In genomic region chr11:76830639-76831312, GRCh38 we compare ENCODE assay signal across 16 cellular contexts. TPM values are rescaled to one million over a fixed set of nuclear protein-coding genes. Genes with fewer than 3 reads are reported as not detected.
A peak's percentile ranks its signal among the peaks of the same experiment; 100 is the strongest.
DNase-seq lines count a peak whose midpoint lies in the region; ATAC-seq and TF ChIP-seq lines count a peak whose summit lies in the region.
"Had no signal": no experiment of that assay in that cellular context is flagged by ENCODE, and none has a peak within 500 bp of the region (broad histone marks: within the 10 kb centered on the region; RNA-seq: fewer than 3 reads in every experiment).

No MANE protein-coding gene starts in this region.

- no peaks in the 10 kb centered on the region; the same call in 1 of the 2 replicates for H3K9me3 ChIP-seq in MG63
- H3K9me3 ChIP-seq: neutrophil, vagina had no signal

- no peaks in the 10 kb centered on the region for H3K27me3 ChIP-seq in MG63
- H3K27me3 ChIP-seq: BLaER1 treated with 17β-estradiol and CSF1 and Interleukin-3, amounts not matched to agents 10 nM and 100 nM; neutrophil; vagina had no signal

- H3K9me3 Mint-ChIP-seq in activated T-cell treated with anti-CD3 and anti-CD28 coated beads, Interleukin-2, amount 50 U/mL, for 24 hours = no peaks in the 10 kb centered on the region

- DNase-seq in AG20443 (ENCODE audit: low spot score) (peak; percentile 47), MG63 (peak; percentile 76), astrocyte of the cerebellum (ENCODE audit: low read depth) (peak; percentile 65), foreskin fibroblast (peak; percentile 71 to 90), iPS-NIHi11 (ENCODE audit: low spot score) (no peak)
- no peak for DNase-seq in activated T-cell treated with anti-CD3 and anti-CD28 coated beads, Interleukin-2, amount 50 U/mL, for 24 hours
- DNase-seq: activated T-cell treated with anti-CD3 and anti-CD28 coated beads for 4 hours; central memory CD4-positive, alpha-beta T cell; NCI-H2227 treated with DMSO at 0.1 percent for 48 hours; SHP77 treated with DMSO at 0.1 percent for 48 hours; stimulated activated CD4-positive, alpha-beta T cell treated with anti-CD3 and anti-CD28 coated beads, Interleukin-15, amount 100 ng/mL, for 24 hours had no signal

- ATAC-seq in GM19467 (IDR thresholded peaks at IDR 0.05; ENCODE audit: unreplicated experiment) (no peak), HG02852 (IDR thresholded peaks at IDR 0.05; ENCODE audit: unreplicated experiment) (no peak)

- no peaks in the 10 kb centered on the region for H3K4me1 Mint-ChIP-seq in activated T-cell treated with anti-CD3 and anti-CD28 coated beads, Interleukin-2, amount 50 U/mL, for 24 hours (ENCODE audit: low read depth)

- in situ Hi-C loops in astrocyte of the cerebellum (cut with HindIII; ENCODE audit: low sequenced_read_pairs) = no loop called here

- TF ChIP-seq CTCF in astrocyte of the cerebellum (IDR thresholded peaks at IDR 0.05; ENCODE audit: low read depth, low read length, missing control alignments) = no peak
- TF ChIP-seq CTCF in foreskin fibroblast (IDR thresholded peaks at IDR 0.05; ENCODE audit: low read depth, low read length) = no peak

- H3K4me3 Mint-ChIP-seq in activated T-cell treated with anti-CD3 and anti-CD28 coated beads, Interleukin-2, amount 50 U/mL, for 24 hours = no peak overlapping the region

- H3K4me3 ChIP-seq in MG63 (no peak overlapping the region), astrocyte of the cerebellum (ENCODE audit: low read depth, low read length) (no peak overlapping the region), foreskin fibroblast (ENCODE audit: low read depth in 1 of 2, low read length in 2 of 2) (no peak overlapping the region)
- H3K4me3 ChIP-seq: BLaER1 treated with 17β-estradiol and CSF1 and Interleukin-3, amounts not matched to agents 10 nM and 100 nM; vagina had no signal

- peaks cover 5% of the 10 kb centered on the region for H3K27me3 Mint-ChIP-seq in activated T-cell treated with anti-CD3 and anti-CD28 coated beads, Interleukin-2, amount 50 U/mL, for 24 hours

- no peaks in the 10 kb centered on the region for H3K36me3 ChIP-seq in MG63
- H3K36me3 ChIP-seq: BLaER1 treated with 17β-estradiol and CSF1 and Interleukin-3, amounts not matched to agents 10 nM and 100 nM; neutrophil; vagina had no signal

- H3K36me3 Mint-ChIP-seq in activated T-cell treated with anti-CD3 and anti-CD28 coated beads, Interleukin-2, amount 50 U/mL, for 24 hours (ENCODE audit: low read depth) = no peaks in the 10 kb centered on the region

- no peak overlapping the region for H3K27ac Mint-ChIP-seq in activated T-cell treated with anti-CD3 and anti-CD28 coated beads, Interleukin-2, amount 50 U/mL, for 24 hours

RNA-seq across cellular contexts. Expression of gene ACER3, which starts 29.9 kb away (rescaled TPM):
- total RNA-seq in MG63 (2014; rRNA removed; shearing (Covaris generic); ENCODE audit: low replicate concordance) = 15.8 and 56.2 TPM in 2 replicates

RNA-seq across cellular contexts. Expression of gene TSKU, which starts 47.6 kb away (rescaled TPM):
- 4.8 and 8.2 TPM in 2 replicates for total RNA-seq in MG63 (2014; rRNA removed; shearing (Covaris generic); ENCODE audit: low replicate concordance)

Comparison
In these comparisons a context has a peak if more than half of its experiments do, and no peak if none do; other contexts are left out.
1. DNase-seq: peak in AG20443 (single experiment), MG63 (single experiment), astrocyte of the cerebellum (single experiment) and foreskin fibroblast (2 of 2); none in iPS-NIHi11 (single experiment) and activated T-cell treated with anti-CD3 and anti-CD28 coated beads, Interleukin-2, amount 50 U/mL, for 24 hours (single experiment).